ENCODE assay signal across 18 cellular contexts in the genomic region with DNA sequence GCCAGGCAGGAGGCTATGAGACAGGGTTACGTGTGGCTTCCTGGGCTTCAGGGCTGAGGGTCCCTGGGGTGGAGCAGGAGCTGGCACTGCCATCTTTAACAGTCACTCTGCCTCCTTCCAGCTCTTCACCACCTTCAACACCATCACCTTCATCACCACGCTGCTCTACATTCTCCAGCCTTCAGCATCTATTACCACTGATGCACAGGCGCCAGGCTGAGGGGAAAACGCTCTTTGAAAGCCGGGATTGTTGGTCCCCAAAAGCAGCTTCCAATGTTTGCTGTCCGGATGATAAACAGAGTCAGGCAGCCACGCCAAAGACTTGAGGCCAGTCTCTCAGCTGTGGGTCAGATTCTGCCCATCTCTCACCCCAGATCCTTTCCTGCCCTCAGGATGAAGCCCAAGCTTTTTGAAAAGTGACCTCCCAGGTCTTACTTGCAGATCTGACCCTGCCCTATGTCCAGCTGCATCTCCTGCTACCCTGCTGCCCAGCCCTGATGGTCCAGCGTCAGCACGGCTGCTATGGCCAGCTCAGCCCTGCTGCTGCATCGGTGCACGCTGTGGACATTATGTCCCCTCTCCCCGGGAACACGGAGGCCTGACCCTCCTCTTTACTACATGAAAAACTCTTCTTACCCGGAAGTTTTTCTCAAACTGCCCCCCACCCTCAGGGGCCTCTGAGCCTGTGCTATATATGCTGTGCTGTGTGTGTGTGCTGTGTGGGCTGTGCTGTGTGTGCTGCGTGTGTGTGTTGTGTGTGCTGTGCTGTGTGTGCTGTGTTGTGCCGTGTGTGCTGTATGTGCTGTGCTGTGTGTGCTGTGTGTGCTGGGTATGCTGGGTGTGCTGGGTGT. TPM values are rescaled to one million over a fixed set of nuclear protein-coding genes. Genes with fewer than 3 reads are reported as not detected.
DNase-seq lines count a peak whose midpoint lies in the region; ATAC-seq, FAIRE-seq and TF ChIP-seq lines count a peak whose summit lies in the region.
"Had no signal": no experiment of that assay in that cellular context is flagged by ENCODE, and none has a peak within 500 bp of the region (broad histone marks: within the 10 kb centered on the region; RNA-seq: fewer than 3 reads in every experiment).

No MANE protein-coding gene starts in this region.

- TF ChIP-seq EP300 in HepG2 (IDR thresholded peaks at IDR 0.05; ENCODE audit: low read depth in 2 of 2, low read length in 2 of 2) (no peak), HepG2 (CRISPR knock-in tag; IDR thresholded peaks at IDR 0.05; ENCODE audit: borderline replicate concordance) (no peak)

- peak overlapping the region; percentile 15 for H2BK5ac ChIP-seq in IMR-90 (ENCODE audit: low read depth, low read length, poor library complexity, severe bottlenecking)

- no peak overlapping the region for H3K23ac ChIP-seq in IMR-90 (ENCODE audit: low read depth, low read length)

- no peaks in the 10 kb centered on the region for H3K79me1 ChIP-seq in IMR-90 (ENCODE audit: low read depth in 1 of 2, low read length in 2 of 2)

- H3K56ac ChIP-seq in IMR-90 (ENCODE audit: extremely low read depth, insufficient read depth, low read length), result no peak overlapping the region

- no peak overlapping the region for H2AFZ ChIP-seq in IMR-90 (replicated peaks; ENCODE audit: low read length, poor library complexity)
- no peak overlapping the region for H2AFZ ChIP-seq in HepG2 (ENCODE audit: low read length)
- H2AFZ ChIP-seq in MM.1S (ENCODE audit: low read length), result no peak overlapping the region
- no peak overlapping the region for H2AFZ ChIP-seq in Karpas-422 (ENCODE audit: low read length)

- peaks cover 10% of the 10 kb centered on the region for H3K4me1 ChIP-seq in BLaER1
- no peaks in the 10 kb centered on the region for H3K4me1 ChIP-seq in IMR-90 (ENCODE audit: control insufficient read depth, insufficient read depth, low read length)
- no peaks in the 10 kb centered on the region for H3K4me1 ChIP-seq in HepG2 (ENCODE audit: insufficient read depth, low read length)
- H3K4me1 ChIP-seq in MM.1S (ENCODE audit: low read length), result no peaks in the 10 kb centered on the region
- peaks cover 14% of the 10 kb centered on the region for H3K4me1 ChIP-seq in Karpas-422 (ENCODE audit: low read length)

- no peak overlapping the region for H3K18ac ChIP-seq in IMR-90 (ENCODE audit: low read depth, low read length)

- no peaks in the 10 kb centered on the region for H3K9me3 ChIP-seq in BLaER1
- no peaks in the 10 kb centered on the region for H3K9me3 ChIP-seq in IMR-90 (ENCODE audit: control insufficient read depth, insufficient read depth, low read length)
- no peaks in the 10 kb centered on the region for H3K9me3 ChIP-seq in HepG2 (ENCODE audit: low read length)
- no peaks in the 10 kb centered on the region for H3K9me3 ChIP-seq in MM.1S (replicated peaks; ENCODE audit: insufficient read depth, low read length)
- no peaks in the 10 kb centered on the region for H3K9me3 ChIP-seq in Karpas-422 (ENCODE audit: low read length)

- no peak overlapping the region for H2BK120ac ChIP-seq in IMR-90 (ENCODE audit: low read depth, low read length)

- no peak overlapping the region for H4K5ac ChIP-seq in IMR-90 (ENCODE audit: low read depth, low read length)

- TF ChIP-seq POLR2A in IMR-90 (IDR thresholded peaks at IDR 0.05; ENCODE audit: low read depth, low read length) (no peak), HepG2 (IDR thresholded peaks at IDR 0.05; ENCODE audit: insufficient read depth in 1 of 2, low read depth in 2 of 2, low read length in 2 of 2) (no peak)

- DNase-seq in IMR-90, result no peak
- DNase-seq in HepG2 (ENCODE audit: low spot score), result no peak
- peak; percentile 5 for DNase-seq in omental fat pad (ENCODE audit: low spot score)
- no peak for DNase-seq in MM.1S
- DNase-seq in AG08396 (ENCODE audit: low spot score), result no peak
- DNase-seq in Karpas-422, result no peak
- DNase-seq in NCI-H82 (lab: John Stamatoyannopoulos, UW), result no peak
- DNase-seq: CD8-positive, alpha-beta memory T cell; GF-D8; KBM-7; NCI-H1105; NCI-H187; SHP77 had no signal

- 40% methylated on average over 1 of the region's 16 CpGs; no CpG with 5 or more reads in 1 of the 2 experiments for WGBS in IMR-90 (ENCODE audit: extremely low coverage in 2 of 2, insufficient read length in 1 of 2), 2 experiments
- 12% methylated on average over 15 of the region's 16 CpGs for WGBS in HepG2 (ENCODE audit: low lambda C conversion rate)

- in situ Hi-C loops in IMR-90 (cut with MboI; ENCODE audit: low sequenced_read_pairs), result no loop called here
- in situ Hi-C loops in HepG2 (cut with HindIII; ENCODE audit: extremely low pct_ligation_motif_present, low pct_unique_long_range_greater_than_20kb), result no loop called here

- FAIRE-seq in HepG2 (lab: Jason Lieb, UNC), result no peak
- FAIRE-seq: RCC 7860 had no signal

- no peak overlapping the region for H2AK9ac ChIP-seq in IMR-90 (replicated peaks; ENCODE audit: low read depth, low read length, poor library complexity)

- H3K79me2 ChIP-seq in HepG2 (ENCODE audit: insufficient read depth, low read length) (no peaks in the 10 kb centered on the region), MM.1S (ENCODE audit: low read length) (no peaks in the 10 kb centered on the region), Karpas-422 (ENCODE audit: low read length) (no peaks in the 10 kb centered on the region)

- no peak for TF ChIP-seq CTCF in IMR-90 (conservative IDR thresholded peaks at IDR 0.05; ENCODE audit: low read depth, low read length)
- TF ChIP-seq CTCF in HepG2 (CRISPR knock-in tag; IDR thresholded peaks at IDR 0.05), result no peak
- no peak for TF ChIP-seq CTCF in omental fat pad (IDR thresholded peaks at IDR 0.05)
- no peak for TF ChIP-seq CTCF in MM.1S (IDR thresholded peaks at IDR 0.05; ENCODE audit: low read length)

- H3K4me3 ChIP-seq in BLaER1, result no peak overlapping the region
- no peak overlapping the region for H3K4me3 ChIP-seq in IMR-90 (ENCODE audit: insufficient read depth, low read depth, low read length)
- no peak overlapping the region for H3K4me3 ChIP-seq in HepG2 (replicated peaks in 1 of 3; ENCODE audit: insufficient read depth in 1 of 3, low read depth in 2 of 3, low read length in 3 of 3)
- H3K4me3 ChIP-seq in MM.1S (ENCODE audit: low read length), result no peak overlapping the region
- H3K4me3 ChIP-seq in Karpas-422 (ENCODE audit: low read length), result no peak overlapping the region

- H3K9me1 ChIP-seq in IMR-90 (ENCODE audit: insufficient read depth, low read length), result no peaks in the 10 kb centered on the region

- no peak overlapping the region for H2BK20ac ChIP-seq in IMR-90 (ENCODE audit: low read depth, low read length)

- H3F3A ChIP-seq in MM.1S (ENCODE audit: insufficient read depth, low read length), result no peaks in the 10 kb centered on the region

- no peak overlapping the region for H4K8ac ChIP-seq in IMR-90 (ENCODE audit: low read depth in 2 of 2, low read length in 2 of 2)

- CTCF ChIA-PET in IMR-90 (lab: Yijun Ruan, JAX) (interaction anchor here (0.9 kb wide), 1 partner anchor 85 kb away, joined by 3 read pairs; no protein-coding TSS in a partner anchor), HepG2 (lab: Yijun Ruan, JAX; ENCODE audit: low intra/inter-chr PET ratio, low total read pairs) (no interaction called here)

- no peak overlapping the region for H3K9ac ChIP-seq in BLaER1
- H3K9ac ChIP-seq in IMR-90 (ENCODE audit: low read depth, low read length), result no peak overlapping the region
- no peak overlapping the region for H3K9ac ChIP-seq in HepG2 (ENCODE audit: insufficient read depth, low read depth, low read length)
- no peak overlapping the region for H3K9ac ChIP-seq in MM.1S (ENCODE audit: low read length)
- no peak overlapping the region for H3K9ac ChIP-seq in Karpas-422 (ENCODE audit: low read length)

- ATAC-seq in IMR-90 (ENCODE audit: low read depth), result no peak
- ATAC-seq in HepG2, result peak; percentile 19
- no peak for ATAC-seq in omental fat pad (ENCODE audit: low FRiP score)

- no peak overlapping the region for H3K27ac ChIP-seq in BLaER1
- H3K27ac ChIP-seq in IMR-90 (ENCODE audit: insufficient read depth, low read length), result no peak overlapping the region
- no peak overlapping the region for H3K27ac ChIP-seq in HepG2 (ENCODE audit: extremely low read length, insufficient read depth, low read length)
- H3K27ac ChIP-seq in MM.1S (ENCODE audit: low read length), result no peak overlapping the region
- H3K27ac ChIP-seq in Karpas-422 (ENCODE audit: low read length), result no peak overlapping the region

- H4K91ac ChIP-seq in IMR-90 (ENCODE audit: insufficient read depth, low read depth, low read length), result no peak overlapping the region

- H3K4me2 ChIP-seq in BLaER1 (peak overlapping the region; percentile 51; the same call in 1 of the 2 replicates), IMR-90 (ENCODE audit: low read depth, low read length) (no peak overlapping the region), HepG2 (ENCODE audit: low read depth, low read length) (no peak overlapping the region), MM.1S (ENCODE audit: low read depth, low read length) (no peak overlapping the region), Karpas-422 (ENCODE audit: low read depth, low read length, poor library complexity, severe bottlenecking) (no peak overlapping the region)

- no peak overlapping the region for H3K14ac ChIP-seq in IMR-90 (replicated peaks; ENCODE audit: low read depth, low read length)

- H3K36me3 ChIP-seq in BLaER1 (no peaks in the 10 kb centered on the region), IMR-90 (ENCODE audit: control insufficient read depth, insufficient read depth, low read length) (no peaks in the 10 kb centered on the region), HepG2 (replicated peaks in 1 of 2; ENCODE audit: control insufficient read depth in 1 of 2, insufficient read depth in 2 of 2, low read length in 2 of 2) (no peaks in the 10 kb centered on the region), MM.1S (replicated peaks; ENCODE audit: insufficient read depth, low read length) (no peaks in the 10 kb centered on the region), Karpas-422 (ENCODE audit: insufficient read depth, low read length) (no peaks in the 10 kb centered on the region)

- H3K27me3 ChIP-seq in BLaER1 (peaks cover 87% of the 10 kb centered on the region), IMR-90 (ENCODE audit: control insufficient read depth, insufficient read depth, low read length) (peaks cover 27% of the 10 kb centered on the region), HepG2 (ENCODE audit: control insufficient read depth in 1 of 2, insufficient read depth in 2 of 2, low read length in 2 of 2) (peaks cover 17 to 82% of the 10 kb centered on the region in 2 experiments), MM.1S (replicated peaks; ENCODE audit: insufficient read depth, low read length) (no peaks in the 10 kb centered on the region), Karpas-422 (ENCODE audit: low read length) (no peaks in the 10 kb centered on the region)

- H2AK5ac ChIP-seq in IMR-90 (ENCODE audit: low read depth, low read length), result no peak overlapping the region

- no peak overlapping the region for H2BK15ac ChIP-seq in IMR-90 (ENCODE audit: low read depth, low read length)

- no peak for TF ChIP-seq RAD21 in IMR-90 (IDR thresholded peaks at IDR 0.05; ENCODE audit: low read length)
- TF ChIP-seq RAD21 in HepG2 (CRISPR knock-in tag; IDR thresholded peaks at IDR 0.05), result no peak

- H3K4ac ChIP-seq in IMR-90 (ENCODE audit: low read depth, low read length), result no peak overlapping the region

- POLR2A ChIA-PET in IMR-90 (lab: Charles Lee; ENCODE audit: unreplicated experiment) (no interaction called here), HepG2 (lab: Yijun Ruan, JAX) (no interaction called here)

- dilution Hi-C loops in IMR-90 (cut with HindIII; ENCODE audit: low sequenced_read_pairs, unreplicated experiment), result no loop called here

- intact Hi-C loops in IMR-90 (cut with micrococcal nuclease) (no loop called here), HepG2 (cut with micrococcal nuclease; ENCODE audit: unreplicated experiment) (no loop called here)

- no TSS peak for BruUV-seq in IMR-90 (replicated peaks; lab: Mats Ljungman, UMichigan)
- no TSS peak for BruUV-seq in HepG2 (replicated peaks; lab: Mats Ljungman, UMichigan)

- H3K9me2 ChIP-seq in MM.1S (replicated peaks; ENCODE audit: insufficient read depth, low read length), result no peaks in the 10 kb centered on the region
- no peaks in the 10 kb centered on the region for H3K9me2 ChIP-seq in Karpas-422 (replicated peaks; ENCODE audit: insufficient read depth, low read length)

- H4K20me1 ChIP-seq in BLaER1 (peaks cover 24% of the 10 kb centered on the region; the same call in 1 of the 2 replicates), IMR-90 (ENCODE audit: insufficient read depth, low read length) (no peaks in the 10 kb centered on the region), HepG2 (ENCODE audit: insufficient read depth, low read length) (no peaks in the 10 kb centered on the region), MM.1S (ENCODE audit: insufficient read depth, low read length) (no peaks in the 10 kb centered on the region), Karpas-422 (ENCODE audit: insufficient read depth, low read depth, low read length) (no peaks in the 10 kb centered on the region)

RNA-seq across cellular contexts. Expression of gene MAL, which starts 31.2 kb away (rescaled TPM):
- total RNA-seq in IMR-90 (2012; rRNA removed) (not detected in 2 replicates), HepG2 (2016; rRNA removed; fragmentation: Illumina TruSeq; extraction: Trizol) (not detected in 2 replicates), omental fat pad (1 to 10 TPM in 1 of 4 donors, under 1 TPM in 1, not detected in 2; 0.93 to 4.7 TPM)
- polyA plus RNA-seq in IMR-90 (2012; rRNA removed) (not detected in 2 replicates), HepG2 (2011; rRNA removed) (not detected in 2 replicates)
- polyA plus RNA-seq in IMR-90 (2012; cell fraction: cytosol; rRNA removed), result not detected in 2 replicates
- polyA plus RNA-seq in IMR-90 (2012; cell fraction: nucleus; rRNA removed; ENCODE audit: low replicate concordance), result not detected in 2 replicates
- total RNA-seq in HepG2 (2016; cell fraction: cytosol; rRNA removed; fragmentation: Illumina TruSeq; extraction: Trizol; ENCODE audit: low read depth), result not detected in 2 replicates
- not detected in 2 replicates for total RNA-seq in HepG2 (2016; cell fraction: insoluble cytoplasmic fraction; rRNA removed; fragmentation: Illumina TruSeq; extraction: Trizol)
- total RNA-seq in HepG2 (2016; cell fraction: membrane; rRNA removed; fragmentation: Illumina TruSeq; extraction: Trizol), result not detected in 2 replicates
- not detected in 2 replicates for total RNA-seq in HepG2 (2016; cell fraction: nucleus; rRNA removed; fragmentation: Illumina TruSeq; extraction: Trizol)
- not detected in 2 replicates for polyA plus RNA-seq in HepG2 (2011; cell fraction: cytosol; rRNA removed)
- not detected in 2 replicates for polyA plus RNA-seq in HepG2 (2011; cell fraction: nucleus; rRNA removed)
- not detected in 2 replicates for polyA plus RNA-seq in HepG2 (2012)
- not detected in 2 replicates for polyA plus RNA-seq in HepG2 (2016; cell fraction: cytosol; fragmentation: Illumina TruSeq; extraction: Trizol; ENCODE audit: low read depth)
- not detected in 2 replicates for polyA plus RNA-seq in HepG2 (2016; cell fraction: insoluble cytoplasmic fraction; fragmentation: Illumina TruSeq; extraction: Trizol; ENCODE audit: low read depth)
- polyA plus RNA-seq in HepG2 (2016; cell fraction: membrane; fragmentation: Illumina TruSeq; extraction: Trizol; ENCODE audit: low read depth), result not detected in 2 replicates
- not detected in 2 replicates for polyA plus RNA-seq in HepG2 (2016; cell fraction: nucleus; fragmentation: Illumina TruSeq; extraction: Trizol; ENCODE audit: insufficient read depth, low read depth)
- not detected in 2 replicates for polyA minus RNA-seq in HepG2 (2011; rRNA and poly(A)+ RNA removed; ENCODE audit: low replicate concordance)
- polyA minus RNA-seq in HepG2 (2011; cell fraction: cytosol; rRNA and poly(A)+ RNA removed), result not detected in 2 replicates
- not detected in 2 replicates for polyA minus RNA-seq in HepG2 (2011; cell fraction: nucleus; rRNA and poly(A)+ RNA removed)
- total RNA-seq in Karpas-422 (2014; rRNA removed; shearing (Covaris generic); ENCODE audit: low replicate concordance), result not detected in 2 replicates
- total RNA-seq: NCI-H460 had no signal
- polyA plus RNA-seq: AG04450, BJ had no signal
